ENCODE assay signal across 10 cellular contexts in genomic region chr1:182604835-182605164, GRCh38. TPM values are rescaled to one million over a fixed set of nuclear protein-coding genes. Genes with fewer than 3 reads are reported as not detected.
DNase-seq lines count a peak whose midpoint lies in the region; ATAC-seq and TF ChIP-seq lines count a peak whose summit lies in the region.
"Had no signal": no experiment of that assay in that cellular context is flagged by ENCODE, and none has a peak within 500 bp of the region (broad histone marks: within the 10 kb centered on the region; RNA-seq: fewer than 3 reads in every experiment).

No MANE protein-coding gene starts in this region.

- peaks cover 50% of the 10 kb centered on the region for H3K27me3 Mint-ChIP-seq in activated CD4-positive, alpha-beta T cell treated with anti-CD3 and anti-CD28 coated beads, Interleukin-2, amount 10 ng/mL, durations not matched to agents 7 days and 5 days

- WGBS in stomach, 5 donors, result 56 to 66% (median 60%) methylated on average over 3 of the region's 3 CpGs

- H3K36me3 ChIP-seq in PC-3 (ENCODE audit: low read depth, low read length) (0 out of 2 replicates have a peak, but pooled peaks cover 3% of the 10 kb centered on the region), iPS-15b (ENCODE audit: control insufficient read depth, insufficient read depth, low read length) (peaks cover 13% of the 10 kb centered on the region), stomach (peaks cover 0 to 14% (median 11%) of the 10 kb centered on the region in 4 donors)

- no peaks in the 10 kb centered on the region; the same call in 1 of the 2 replicates for H3K4me1 ChIP-seq in PC-3 (ENCODE audit: insufficient read depth, low read length)
- H3K4me1 ChIP-seq in iPS-15b (ENCODE audit: control insufficient read depth, insufficient read depth, low read length), result peaks cover 11% of the 10 kb centered on the region
- peaks cover 26 to 39% (median 32%) of the 10 kb centered on the region in 4 donors for H3K4me1 ChIP-seq in stomach

- peaks cover 19% of the 10 kb centered on the region for H3K4me1 Mint-ChIP-seq in activated CD4-positive, alpha-beta T cell treated with anti-CD3 and anti-CD28 coated beads, Interleukin-2, amount 10 ng/mL, durations not matched to agents 7 days and 5 days

- H3K4me2 ChIP-seq in PC-3 (ENCODE audit: low read length), result peak overlapping the region; percentile 77

- no peaks in the 10 kb centered on the region for H3K27me3 ChIP-seq in PC-3 (ENCODE audit: low read length)
- H3K27me3 ChIP-seq in iPS-15b (ENCODE audit: control insufficient read depth, insufficient read depth, low read length), result peaks cover 60% of the 10 kb centered on the region
- H3K27me3 ChIP-seq in stomach, result no peaks in the 10 kb centered on the region

- no peaks in the 10 kb centered on the region for H4K20me1 ChIP-seq in PC-3 (ENCODE audit: low read length)

- H3K4me3 ChIP-seq in PC-3 (ENCODE audit: low read length) (no peak overlapping the region; the same call in 1 of the 2 replicates), iPS-15b (ENCODE audit: low read depth, low read length) (peak overlapping the region; percentile 50), stomach (peak overlapping the region; percentile 47 to 60 (median 53))

- H3K9ac ChIP-seq in PC-3 (ENCODE audit: low read length) (no peak overlapping the region), iPS-15b (ENCODE audit: low read depth, low read length) (no peak overlapping the region)

- POLR2A ChIA-PET in activated CD4-positive, alpha-beta T cell treated with anti-CD3 and anti-CD28 coated beads, Interleukin-2, amount 10 ng/mL, durations not matched to agents 7 days and 5 days (lab: Charles Lee), result interaction anchor here (0.6 kb wide), 1 partner anchor 332 kb away, joined by 3 read pairs; no protein-coding TSS in a partner anchor
- POLR2A ChIA-PET in PC-3 (lab: Charles Lee; ENCODE audit: unreplicated experiment), result no interaction called here

- H3K36me3 Mint-ChIP-seq in activated CD4-positive, alpha-beta T cell treated with anti-CD3 and anti-CD28 coated beads, Interleukin-2, amount 10 ng/mL, durations not matched to agents 7 days and 5 days (ENCODE audit: low read depth), result peaks cover under 1% of the 10 kb centered on the region

- no peaks in the 10 kb centered on the region for H3K9me3 Mint-ChIP-seq in activated CD4-positive, alpha-beta T cell treated with anti-CD3 and anti-CD28 coated beads, Interleukin-2, amount 10 ng/mL, durations not matched to agents 7 days and 5 days

- no peaks in the 10 kb centered on the region for H3F3A ChIP-seq in PC-3 (ENCODE audit: low read length, unreplicated experiment)

- TF ChIP-seq CTCF in PC-3 (conservative IDR thresholded peaks at IDR 0.05; ENCODE audit: low read depth, low read length) (no peak), stomach (IDR thresholded peaks at IDR 0.05) (no peak), GM10266 (IDR thresholded peaks at IDR 0.05; ENCODE audit: control insufficient read depth, insufficient read depth, low read depth, missing control alignments) (no peak)

- ATAC-seq in PC-3, result no peak
- ATAC-seq in HG03378 (IDR thresholded peaks at IDR 0.05; ENCODE audit: unreplicated experiment), result no peak

- H3K9me3 ChIP-seq in PC-3 (ENCODE audit: low read length) (no peaks in the 10 kb centered on the region), iPS-15b (ENCODE audit: control insufficient read depth, insufficient read depth, low read length) (no peaks in the 10 kb centered on the region), stomach (no peaks in the 10 kb centered on the region)

- DNase-seq in activated CD4-positive, alpha-beta T cell treated with anti-CD3 and anti-CD28 coated beads, Interleukin-2, amount 10 ng/mL, durations not matched to agents 7 days and 5 days, result no peak
- DNase-seq in activated CD4-positive, alpha-beta T cell treated with anti-CD3 and anti-CD28 coated beads, Interleukin-2, amount 50 U/mL, for 48 hours, result no peak
- DNase-seq in PC-3 (no peak), stomach (no peak), DMS53 treated with DMSO at 0.1 percent for 48 hours (lab: John Stamatoyannopoulos, UW; ENCODE audit: unreplicated experiment) (no peak), GM10266 (ENCODE audit: extremely low spot score) (no peak)

- no peaks in the 10 kb centered on the region for H3K79me2 ChIP-seq in PC-3 (ENCODE audit: low read length)

- no peak for TF ChIP-seq POLR2A in stomach (IDR thresholded peaks at IDR 0.05)

- intact Hi-C loops in PC-3 (cut with micrococcal nuclease), result no loop called here
- intact Hi-C loops in stomach (cut with DNase I; ENCODE audit: low total_unique reads), result no loop called here

- TF ChIP-seq EP300 in stomach (IDR thresholded peaks at IDR 0.05), result no peak

- no peak overlapping the region for H3K27ac Mint-ChIP-seq in activated CD4-positive, alpha-beta T cell treated with anti-CD3 and anti-CD28 coated beads, Interleukin-2, amount 10 ng/mL, durations not matched to agents 7 days and 5 days

- no TSS peak for BruUV-seq in PC-3 (replicated peaks; lab: Mats Ljungman, UMichigan)

- CTCF ChIA-PET in activated CD4-positive, alpha-beta T cell treated with anti-CD3 and anti-CD28 coated beads, Interleukin-2, amount 10 ng/mL, durations not matched to agents 7 days and 5 days (lab: Charles Lee), result interaction anchor here (0.7 to 15.9 kb wide), 7 partner anchors 9 to 180 kb away, joined by 3 to 238 read pairs (median 4); no protein-coding TSS in a partner anchor
- CTCF ChIA-PET in PC-3 (lab: Charles Lee), result no interaction called here

- H3K27ac ChIP-seq in PC-3 (ENCODE audit: low read length) (no peak overlapping the region), stomach (peak overlapping the region in 2 of 5 donors; percentile 70 to 80)

- peak overlapping the region; percentile 73 for H3K4me3 Mint-ChIP-seq in activated CD4-positive, alpha-beta T cell treated with anti-CD3 and anti-CD28 coated beads, Interleukin-2, amount 10 ng/mL, durations not matched to agents 7 days and 5 days
- H3K4me3 Mint-ChIP-seq: activated CD8-positive, alpha-beta memory T cell treated with anti-CD3 and anti-CD28 coated beads, Interleukin-2, amount 10 ng/mL, durations not matched to agents 7 days and 5 days had no signal

- peak overlapping the region; percentile 71 for H2AFZ ChIP-seq in PC-3 (ENCODE audit: low read length)

- H3K9me2 ChIP-seq in PC-3 (replicated peaks; ENCODE audit: low read length), result no peaks in the 10 kb centered on the region

RNA-seq across cellular contexts. Expression of gene RGS16, which starts 0.6 kb away (rescaled TPM):
- total RNA-seq in activated CD4-positive, alpha-beta T cell treated with anti-CD3 and anti-CD28 coated beads, Interleukin-2, amount 10 ng/mL, durations not matched to agents 7 days and 5 days, result 1 to 10 TPM; 1.9 to 2.0 TPM
- 0.40 and 1.5 TPM in 2 replicates for total RNA-seq in PC-3 (2014; rRNA removed)
- total RNA-seq in stomach, result 10 to 100 TPM in 1 of 5 donors, 1 to 10 TPM in 2, under 1 TPM in 1, not detected in 1; 0.58 to 29.0 (median 3.2) TPM
- 1 to 10 TPM; 1.3 to 2.1 (median 1.9) TPM for polyA plus RNA-seq in stomach
- total RNA-seq: renal cortical epithelial cell had no signal

RNA-seq across cellular contexts. Expression of gene RNASEL, which starts 15.7 kb away (rescaled TPM):
- total RNA-seq in activated CD4-positive, alpha-beta T cell treated with anti-CD3 and anti-CD28 coated beads, Interleukin-2, amount 10 ng/mL, durations not matched to agents 7 days and 5 days, result 1 to 10 TPM; 6.7 to 7.3 TPM
- total RNA-seq in PC-3 (2014; rRNA removed) (1.3 and 2.1 TPM in 2 replicates), stomach (10 to 100 TPM in 1 of 5 donors, 1 to 10 TPM in 4; 4.3 to 11.1 (median 8.0) TPM)
- 1 to 10 TPM; 3.2 to 4.7 (median 4.5) TPM for polyA plus RNA-seq in stomach
